Comparison of ENCODE assay signal across 1 cellular context in the genomic region with DNA sequence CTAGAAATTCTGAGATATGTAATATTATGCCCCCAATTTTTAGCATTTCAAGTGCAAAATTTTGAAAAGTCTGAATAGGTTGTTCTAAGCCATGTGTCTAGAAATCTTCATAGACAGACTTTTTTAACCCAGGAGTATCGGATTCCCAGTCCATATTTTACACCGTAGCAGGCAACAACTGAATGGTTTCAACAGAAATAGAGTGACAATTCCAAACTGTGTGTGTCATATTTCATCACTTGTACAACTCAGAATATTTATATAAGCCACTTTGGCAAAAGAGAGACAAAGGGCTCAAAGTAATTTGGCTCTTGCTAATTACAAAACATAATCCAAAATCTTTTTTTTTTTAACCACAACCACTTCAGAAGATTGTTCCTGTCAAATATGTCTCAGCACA.
TF ChIP-seq lines count a peak whose summit lies in the region.

No MANE protein-coding gene starts in this region.

TF ChIP-seq in H1, 55 proteins besides CTCF, POLR2A, EP300 and RAD21:
- no peak for TF ChIP-seq GABPA (IDR thresholded peaks at IDR 0.05; ENCODE audit: borderline replicate concordance, insufficient read depth, low read length)
- TF ChIP-seq, protein P1, sequence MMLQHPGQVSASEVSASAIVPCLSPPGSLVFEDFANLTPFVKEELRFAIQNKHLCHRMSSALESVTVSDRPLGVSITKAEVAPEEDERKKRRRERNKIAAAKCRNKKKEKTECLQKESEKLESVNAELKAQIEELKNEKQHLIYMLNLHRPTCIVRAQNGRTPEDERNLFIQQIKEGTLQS (IDR thresholded peaks at IDR 0.05; ENCODE audit: insufficient read depth, low read depth, low read length): no peak
- no peak for TF ChIP-seq SP4 (IDR thresholded peaks at IDR 0.05; ENCODE audit: low read length)
- TF ChIP-seq, protein P2, sequence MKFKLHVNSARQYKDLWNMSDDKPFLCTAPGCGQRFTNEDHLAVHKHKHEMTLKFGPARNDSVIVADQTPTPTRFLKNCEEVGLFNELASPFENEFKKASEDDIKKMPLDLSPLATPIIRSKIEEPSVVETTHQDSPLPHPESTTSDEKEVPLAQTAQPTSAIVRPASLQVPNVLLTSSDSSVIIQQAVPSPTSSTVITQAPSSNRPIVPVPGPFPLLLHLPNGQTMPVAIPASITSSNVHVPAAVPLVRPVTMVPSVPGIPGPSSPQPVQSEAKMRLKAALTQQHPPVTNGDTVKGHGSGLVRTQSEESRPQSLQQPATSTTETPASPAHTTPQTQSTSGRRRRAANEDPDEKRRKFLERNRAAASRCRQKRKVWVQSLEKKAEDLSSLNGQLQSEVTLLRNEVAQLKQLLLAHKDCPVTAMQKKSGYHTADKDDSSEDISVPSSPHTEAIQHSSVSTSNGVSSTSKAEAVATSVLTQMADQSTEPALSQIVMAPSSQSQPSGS (IDR thresholded peaks at IDR 0.05; ENCODE audit: low read length): no peak
- TF ChIP-seq HDAC6 (IDR thresholded peaks at IDR 0.05; ENCODE audit: low read depth, low read length): no peak
- TF ChIP-seq CHD2 (IDR thresholded peaks at IDR 0.05; ENCODE audit: low read length): no peak
- no peak for TF ChIP-seq SUZ12 (IDR thresholded peaks at IDR 0.05; ENCODE audit: low read length)
- no peak for TF ChIP-seq SRF (IDR thresholded peaks at IDR 0.05; ENCODE audit: low read depth, low read length)
- no peak for TF ChIP-seq RXRA (IDR thresholded peaks at IDR 0.05; ENCODE audit: insufficient read depth, low read depth, low read length)
- no peak for TF ChIP-seq PHF8 (conservative IDR thresholded peaks at IDR 0.05; ENCODE audit: low read depth, low read length)
- TF ChIP-seq SAP30 (IDR thresholded peaks at IDR 0.05; ENCODE audit: insufficient read depth, insufficient replicate concordance, low read length): no peak
- TF ChIP-seq BACH1 (IDR thresholded peaks at IDR 0.05; ENCODE audit: low read length): no peak
- TF ChIP-seq YY1 (IDR thresholded peaks at IDR 0.05; ENCODE audit: low read depth, low read length): no peak
- TF ChIP-seq POU5F1 (IDR thresholded peaks at IDR 0.05; ENCODE audit: low read depth, low read length): no peak
- no peak for TF ChIP-seq RBBP5 (IDR thresholded peaks at IDR 0.05; ENCODE audit: borderline replicate concordance, low read depth, low read length)
